In genomic region chr11:9047986-9048522, GRCh38 we compare ENCODE assay signal across 12 cellular contexts. TPM values are rescaled to one million over a fixed set of nuclear protein-coding genes. Genes with fewer than 3 reads are reported as not detected.
DNase-seq lines count a peak whose midpoint lies in the region; ATAC-seq and TF ChIP-seq lines count a peak whose summit lies in the region.
"Had no signal": no experiment of that assay in that cellular context is flagged by ENCODE, and none has a peak within 500 bp of the region (broad histone marks: within the 10 kb centered on the region; RNA-seq: fewer than 3 reads in every experiment).

No MANE protein-coding gene starts in this region.

- no peak for TF ChIP-seq CTCF in heart left ventricle (IDR thresholded peaks at IDR 0.05)

- intact Hi-C loops in heart left ventricle (cut with DNase I) (no loop called here), head of caudate nucleus (cut with DNase I) (no loop called here)

- WGBS in heart left ventricle, 4 donors, result 48 to 54% (median 51%) methylated on average over 9 of the region's 9 CpGs

- peaks cover 0 to 18% (median 5%) of the 10 kb centered on the region in 12 donors for H3K4me1 ChIP-seq in heart left ventricle

- peak; percentile 67 for DNase-seq in DMS79 treated with DMSO at 0.1 percent for 48 hours (lab: John Stamatoyannopoulos, UW)
- peak; percentile 78 to 84 for DNase-seq in NCI-H526 (lab: John Stamatoyannopoulos, UW)
- DNase-seq in heart left ventricle, result peak in 2 of 5 donors; percentile 30 to 36
- DNase-seq in retina, result peak; percentile 62
- DNase-seq in head of caudate nucleus, result no peak
- DNase-seq in MV-4-11 (lab: John Stamatoyannopoulos, UW), result no peak
- DNase-seq in globus pallidus (ENCODE audit: low spot score), result no peak
- DNase-seq: activated CD4-positive, CD25-positive, alpha-beta regulatory T cell; activated gamma-delta T cell treated with Interleukin-2 at 50 U/mL for 16 hours; stimulated activated naive CD8-positive, alpha-beta T cell treated with anti-CD3 and anti-CD28 coated beads, Interleukin-15, amount 100 ng/mL, for 72 hours had no signal

- no peaks in the 10 kb centered on the region for H3K36me3 ChIP-seq in heart left ventricle

- H3K4me3 ChIP-seq in heart left ventricle, result peak overlapping the region in 6 of 12 donors; percentile 1 to 32 (median 11)

- no peaks in the 10 kb centered on the region for H3K27me3 ChIP-seq in heart left ventricle

- peak overlapping the region in 8 of 12 donors; percentile 8 to 81 (median 30) for H3K27ac ChIP-seq in heart left ventricle

- ATAC-seq in heart left ventricle (peak; percentile 36 to 69 (median 62)), GM18498 (IDR thresholded peaks at IDR 0.05; ENCODE audit: unreplicated experiment) (no peak)
- ATAC-seq: natural killer cell treated with Interleukin-12 subunit alpha and Interleukin-12 subunit beta and Interleukin-15 and Interleukin-18, amount 100 ng/mL, for 72 hours; stimulated activated naive CD8-positive, alpha-beta T cell treated with anti-CD3 and anti-CD28 coated beads, Interleukin-15, amount 100 ng/mL, for 72 hours had no signal

- TF ChIP-seq POLR2A in heart left ventricle (IDR thresholded peaks at IDR 0.05), result no peak

- no peaks in the 10 kb centered on the region for H3K9me3 ChIP-seq in heart left ventricle

RNA-seq across cellular contexts. Expression of gene SCUBE2, which starts 43.3 kb away (rescaled TPM):
- 1 to 10 TPM in 5 of 9 donors, under 1 TPM in 4; 0.21 to 4.3 (median 1.3) TPM for total RNA-seq in heart left ventricle
- under 1 TPM; 0.08 to 0.55 TPM for polyA plus RNA-seq in heart left ventricle

RNA-seq across cellular contexts. Expression of gene NRIP3, which starts 44.3 kb away (rescaled TPM):
- total RNA-seq in heart left ventricle, result 1 to 10 TPM in 4 of 9 donors, under 1 TPM in 5; 0.24 to 3.4 (median 0.63) TPM
- under 1 TPM; 0.23 to 0.26 TPM for polyA plus RNA-seq in heart left ventricle

Comparison
In these comparisons a context has a peak if more than half of its experiments do, and no peak if none do; other contexts are left out.
1. DNase-seq: peak in DMS79 treated with DMSO at 0.1 percent for 48 hours (single experiment), NCI-H526 (2 of 2) and retina (single experiment); none in head of caudate nucleus (0 of 42), MV-4-11 (single experiment) and globus pallidus (single experiment).